Comparison of ENCODE assay signal across 9 cellular contexts in genomic region chr7:36723951-36724664, GRCh38. TPM values are rescaled to one million over a fixed set of nuclear protein-coding genes. Genes with fewer than 3 reads are reported as not detected.
DNase-seq lines count a peak whose midpoint lies in the region; ATAC-seq and TF ChIP-seq lines count a peak whose summit lies in the region.
"Had no signal": no experiment of that assay in that cellular context is flagged by ENCODE, and none has a peak within 500 bp of the region (broad histone marks: within the 10 kb centered on the region; RNA-seq: fewer than 3 reads in every experiment).

Gene AOAH (minus strand): TSS chr7:36724494. CDS start chr7:36724148, 346 bp downstream.

- CTCF ChIA-PET in CD8-positive, alpha-beta memory T cell (lab: Charles Lee), result interaction anchor here (1.1 to 2.6 kb wide), 5 partner anchors 11 to 262 kb away, joined by 3 to 11 read pairs (median 6); no protein-coding TSS in a partner anchor

- H3K36me3 Mint-ChIP-seq in CD8-positive, alpha-beta memory T cell, result peaks cover 4 to 36% (median 8%) of the 10 kb centered on the region in 3 donors
- peaks cover 3 to 5% of the 10 kb centered on the region in 2 donors for H3K36me3 Mint-ChIP-seq in activated T-cell treated with anti-CD3 and anti-CD28 coated beads, Interleukin-2, amount 50 U/mL, for 72 hours (ENCODE audit: insufficient read depth in 2 of 2)

- H3K27ac Mint-ChIP-seq in CD8-positive, alpha-beta memory T cell, result peak within 1 kb of the TSS; percentile 73 to 98 (median 94)
- H3K27ac Mint-ChIP-seq in activated T-cell treated with anti-CD3 and anti-CD28 coated beads, Interleukin-2, amount 50 U/mL, for 72 hours, result peak within 1 kb of the TSS; percentile 45

- ATAC-seq in GM21737 (IDR thresholded peaks at IDR 0.05; ENCODE audit: unreplicated experiment), result peak; percentile 91
- peak; percentile 84 for ATAC-seq in activated T-cell treated with anti-CD3 and anti-CD28 coated beads, Interleukin-2, amount 50 U/mL, for 72 hours (replicated peaks in 1 of 2)
- peak; percentile 80 for ATAC-seq in lung (ENCODE audit: insufficient read depth, low FRiP score)

- H3K9me3 ChIP-seq in CD8-positive, alpha-beta memory T cell (ENCODE audit: low read length), result no peaks in the 10 kb centered on the region
- no peaks in the 10 kb centered on the region for H3K9me3 ChIP-seq in lung (ENCODE audit: control insufficient read depth in 2 of 2, insufficient read depth in 1 of 2, low read length in 1 of 2)

- TF ChIP-seq CTCF in lung (IDR thresholded peaks at IDR 0.05; ENCODE audit: control extremely low read depth, extremely low read depth), result no peak

- peaks cover 0 to 4% (median 0%) of the 10 kb centered on the region in 5 donors for H3K9me3 Mint-ChIP-seq in CD8-positive, alpha-beta memory T cell
- peaks cover 3 to 4% of the 10 kb centered on the region in 2 donors for H3K9me3 Mint-ChIP-seq in activated T-cell treated with anti-CD3 and anti-CD28 coated beads, Interleukin-2, amount 50 U/mL, for 72 hours

- no peaks in the 10 kb centered on the region for H3K36me3 ChIP-seq in CD8-positive, alpha-beta memory T cell (ENCODE audit: insufficient read depth, low read length)
- no peaks in the 10 kb centered on the region for H3K36me3 ChIP-seq in lung (ENCODE audit: control insufficient read depth in 2 of 2, insufficient read depth in 2 of 2, low read length in 2 of 2)

- POLR2A ChIA-PET in CD8-positive, alpha-beta memory T cell (lab: Charles Lee), result interaction anchor here (0.7 to 1.2 kb wide), 3 partner anchors 13 to 724 kb away, joined by 3 to 4 read pairs (median 4); no protein-coding TSS in a partner anchor

- H3K27me3 ChIP-seq in CD8-positive, alpha-beta memory T cell (ENCODE audit: insufficient read depth, low read length, poor library complexity, severe bottlenecking), result no peaks in the 10 kb centered on the region
- H3K27me3 ChIP-seq in lung (ENCODE audit: control insufficient read depth, insufficient read depth), result no peaks in the 10 kb centered on the region

- peaks cover 86 to 95% (median 94%) of the 10 kb centered on the region in 3 donors for H3K4me1 Mint-ChIP-seq in CD8-positive, alpha-beta memory T cell
- H3K4me1 Mint-ChIP-seq in activated T-cell treated with anti-CD3 and anti-CD28 coated beads, Interleukin-2, amount 50 U/mL, for 72 hours (ENCODE audit: low read depth), result peaks cover 93% of the 10 kb centered on the region

- peak within 1 kb of the TSS; percentile 26 for H3K27ac ChIP-seq in CD8-positive, alpha-beta memory T cell (ENCODE audit: low read depth, low read length)
- peak within 1 kb of the TSS in 1 of 2 donors; percentile 7 for H3K27ac ChIP-seq in lung (ENCODE audit: low read depth in 1 of 2, low read length in 1 of 2)

- no peaks in the 10 kb centered on the region for H3K27me3 Mint-ChIP-seq in CD8-positive, alpha-beta memory T cell
- no peaks in the 10 kb centered on the region for H3K27me3 Mint-ChIP-seq in activated T-cell treated with anti-CD3 and anti-CD28 coated beads, Interleukin-2, amount 50 U/mL, for 72 hours (ENCODE audit: low read depth)

- WGBS in lung, 2 donors, result 36 to 60% methylated on average over 14 of the region's 14 CpGs

- peaks cover 75% of the 10 kb centered on the region for H3K4me1 ChIP-seq in CD8-positive, alpha-beta memory T cell (ENCODE audit: insufficient read depth, low read length)
- no peaks in the 10 kb centered on the region for H3K4me1 ChIP-seq in lung (ENCODE audit: control insufficient read depth in 2 of 2, insufficient read depth in 2 of 2, low read length in 2 of 2)

- DNase-seq in CD8-positive, alpha-beta memory T cell, result peak; percentile 56 to 90 (median 88)
- DNase-seq in NK-92 treated with Interleukin-12 subunit alpha and Interleukin-12 subunit beta, amount 100 ng/mL, for 24 hours (lab: John Stamatoyannopoulos, UW), result peak; percentile 74
- peak; percentile 79 to 84 for DNase-seq in activated T-cell treated with anti-CD3 and anti-CD28 coated beads, Interleukin-2, amount 50 U/mL, for 72 hours
- peak; percentile 62 for DNase-seq in lung (ENCODE audit: low spot score)
- DNase-seq in stimulated activated CD8-positive, alpha-beta memory T cell treated with anti-CD3 and anti-CD28 coated beads, Interleukin-7, amount 100 ng/mL, for 4 hours (ENCODE audit: low read depth in 2 of 2), result peak; percentile 55 to 68
- DNase-seq in NCI-H526 treated with DMSO at 0.1 percent for 48 hours (lab: John Stamatoyannopoulos, UW), result no peak
- no peak for DNase-seq in GOT3 (lab: John Stamatoyannopoulos, UW)

- peak within 1 kb of the TSS; percentile 69 for H3K4me3 ChIP-seq in CD8-positive, alpha-beta memory T cell (ENCODE audit: low read length)
- no peak within 1 kb of the TSS for H3K4me3 ChIP-seq in lung

- H3K4me3 Mint-ChIP-seq in CD8-positive, alpha-beta memory T cell, result peak within 1 kb of the TSS; percentile 86 to 95 (median 91)
- peak within 1 kb of the TSS; percentile 71 to 85 for H3K4me3 Mint-ChIP-seq in activated T-cell treated with anti-CD3 and anti-CD28 coated beads, Interleukin-2, amount 50 U/mL, for 72 hours

RNA-seq across cellular contexts. Expression of gene AOAH, which starts in this region (rescaled TPM):
- 10 to 100 TPM; 25.0 to 26.4 TPM for total RNA-seq in CD8-positive, alpha-beta memory T cell
- 59.2 TPM for polyA plus RNA-seq in CD8-positive, alpha-beta memory T cell
- 10 to 100 TPM; 18.8 to 23.5 TPM for total RNA-seq in activated T-cell treated with anti-CD3 and anti-CD28 coated beads, Interleukin-2, amount 50 U/mL, for 72 hours
- 10 to 100 TPM; 28.1 to 29.9 TPM for total RNA-seq in lung
- polyA plus RNA-seq in lung, result 10 to 100 TPM in 1 of 2 donors, 1 to 10 TPM in 1; 4.7 to 36.4 TPM
- total RNA-seq: bronchial epithelial cell had no signal

Comparison
In these comparisons a context has a peak if more than half of its experiments do, and no peak if none do; other contexts are left out.
1. DNase-seq: peak in CD8-positive, alpha-beta memory T cell (5 of 5), NK-92 treated with Interleukin-12 subunit alpha and Interleukin-12 subunit beta, amount 100 ng/mL, for 24 hours (single experiment), activated T-cell treated with anti-CD3 and anti-CD28 coated beads, Interleukin-2, amount 50 U/mL, for 72 hours (2 of 2), lung (single experiment) and stimulated activated CD8-positive, alpha-beta memory T cell treated with anti-CD3 and anti-CD28 coated beads, Interleukin-7, amount 100 ng/mL, for 4 hours (2 of 2); none in NCI-H526 treated with DMSO at 0.1 percent for 48 hours (single experiment) and GOT3 (single experiment).
2. Peak in every context shown above with its lines, with median percentiles within 50 percentile points of each other: ATAC-seq.